In genomic region chr3:45571969-45572368, GRCh38 we compare ENCODE assay signal across 30 cellular contexts. TPM values are rescaled to one million over a fixed set of nuclear protein-coding genes. Genes with fewer than 3 reads are reported as not detected.
A peak's percentile ranks its signal among the peaks of the same experiment; 100 is the strongest.
DNase-seq lines count a peak whose midpoint lies in the region; ATAC-seq, FAIRE-seq and TF ChIP-seq lines count a peak whose summit lies in the region.
"Had no signal": no experiment of that assay in that cellular context is flagged by ENCODE, and none has a peak within 500 bp of the region (broad histone marks: within the 10 kb centered on the region; RNA-seq: fewer than 3 reads in every experiment).

No MANE protein-coding gene starts in this region.

- DNase-seq in HT-29 (ENCODE audit: low spot score) (peak; percentile 22), HepG2 (ENCODE audit: low spot score) (no peak), prostate gland (ENCODE audit: low spot score) (no peak), DMS 273 (lab: John Stamatoyannopoulos, UW; ENCODE audit: unreplicated experiment) (no peak)
- no peak for DNase-seq in activated T-helper 2 cell treated with anti-CD3 and anti-CD28 coated beads, Interferon-gamma antibody, Interleukin-2, Interleukin-4, amounts not matched to agents 10 μg/mL and 5 μg/mL and 100 μg/mL, durations not matched to agents 14 hours and 24 hours and 36 hours (ENCODE audit: low spot score)
- no peak for DNase-seq in CD4-positive, alpha-beta T cell
- DNase-seq: activated CD4-positive, alpha-beta T cell treated with anti-CD3 and anti-CD28 coated beads for 36 hours; activated T-cell treated with anti-CD3 and anti-CD28 coated beads, Interleukin-2, amount 50 U/mL, for 24 hours; COR-L47; effector CD8-positive, alpha-beta T cell; GDM1; glutamatergic neuron; NCI-H1048; NCI-H1694; NCI-H2171 treated with DMSO at 0.1 percent for 48 hours; NCI-H524; NK-92 treated with Interleukin-12 subunit alpha and Interleukin-12 subunit beta, amount 100 ng/mL, for 24 hours; posterior cingulate gyrus; SJCRH30; stimulated activated naive CD8-positive, alpha-beta T cell treated with anti-CD3 and anti-CD28 coated beads, Interleukin-15, Interleukin-2, amounts not matched to agents 100 U/mL and 50 U/mL, for 24 hours had no signal

- TF ChIP-seq CTCF in KMS-11 (conservative IDR thresholded peaks at IDR 0.05; ENCODE audit: low read depth, low read length) (no peak), HepG2 (CRISPR knock-in tag; IDR thresholded peaks at IDR 0.05) (no peak), prostate gland (IDR thresholded peaks at IDR 0.05) (no peak)
- TF ChIP-seq CTCF in CD4-positive, alpha-beta T cell (IDR thresholded peaks at IDR 0.05): no peak

- no peak overlapping the region for H3K4me3 Mint-ChIP-seq in activated T-helper 2 cell treated with anti-CD3 and anti-CD28 coated beads, Interferon-gamma antibody, Interleukin-2, Interleukin-4, amounts not matched to agents 10 μg/mL and 5 μg/mL and 100 μg/mL, durations not matched to agents 14 hours and 24 hours and 36 hours (ENCODE audit: low read depth)
- H3K4me3 Mint-ChIP-seq in CD4-positive, alpha-beta T cell: no peak overlapping the region
- H3K4me3 Mint-ChIP-seq: activated CD4-positive, alpha-beta T cell treated with anti-CD3 and anti-CD28 coated beads for 36 hours; activated T-cell treated with anti-CD3 and anti-CD28 coated beads, Interleukin-2, amount 50 U/mL, for 24 hours; brain; neural crest cell had no signal

- H3K79me2 ChIP-seq in KMS-11 (ENCODE audit: insufficient read depth, low read depth) (no peaks in the 10 kb centered on the region), HepG2 (ENCODE audit: insufficient read depth, low read length) (no peaks in the 10 kb centered on the region)

- H3K4me1 ChIP-seq in KMS-11 (ENCODE audit: low read depth, poor library complexity, severe bottlenecking): peaks cover 96% of the 10 kb centered on the region
- H3K4me1 ChIP-seq in HepG2 (ENCODE audit: insufficient read depth, low read length): peaks cover 15% of the 10 kb centered on the region; the same call in 1 of the 2 replicates
- no peaks in the 10 kb centered on the region for H3K4me1 ChIP-seq in prostate gland (replicated peaks)
- H3K4me1 ChIP-seq: Peyer's patch, vagina had no signal

- no peak overlapping the region; the same call in 1 of the 2 replicates for H3K27ac ChIP-seq in KMS-11
- no peak overlapping the region for H3K27ac ChIP-seq in HepG2 (ENCODE audit: extremely low read length, insufficient read depth, low read length)
- no peak overlapping the region for H3K27ac ChIP-seq in prostate gland
- no peak overlapping the region for H3K27ac ChIP-seq in CD4-positive, alpha-beta T cell (ENCODE audit: low read depth, low read length)
- H3K27ac ChIP-seq: BLaER1 treated with 17β-estradiol and CSF1 and Interleukin-3, amounts not matched to agents 10 nM and 100 nM; Peyer's patch; SJCRH30; thoracic aorta; vagina had no signal

- H3K9me3 Mint-ChIP-seq in activated T-helper 2 cell treated with anti-CD3 and anti-CD28 coated beads, Interferon-gamma antibody, Interleukin-2, Interleukin-4, amounts not matched to agents 10 μg/mL and 5 μg/mL and 100 μg/mL, durations not matched to agents 14 hours and 24 hours and 36 hours: no peaks in the 10 kb centered on the region
- no peaks in the 10 kb centered on the region for H3K9me3 Mint-ChIP-seq in CD4-positive, alpha-beta T cell
- H3K9me3 Mint-ChIP-seq: activated T-cell treated with anti-CD3 and anti-CD28 coated beads, Interleukin-2, amount 50 U/mL, for 24 hours had no signal

- no peak for FAIRE-seq in HepG2 (lab: Jason Lieb, UNC)
- FAIRE-seq: colon, islet of Langerhans had no signal

- intact Hi-C loops in activated T-helper 2 cell treated with anti-CD3 and anti-CD28 coated beads, Interferon-gamma antibody, Interleukin-2, Interleukin-4, amounts not matched to agents 10 μg/mL and 5 μg/mL and 100 μg/mL, durations not matched to agents 14 hours and 24 hours and 36 hours (cut with micrococcal nuclease): loop anchor here (1.0 kb wide), 1 partner anchor 21 kb away; no protein-coding TSS in a partner anchor
- intact Hi-C loops in HepG2 (cut with micrococcal nuclease; ENCODE audit: unreplicated experiment) (no loop called here), prostate gland (cut with DNase I) (no loop called here)
- intact Hi-C loops in CD4-positive, alpha-beta T cell (cut with DNase I, micrococcal nuclease): no loop called here

- H3K27ac Mint-ChIP-seq in activated T-helper 2 cell treated with anti-CD3 and anti-CD28 coated beads, Interferon-gamma antibody, Interleukin-2, Interleukin-4, amounts not matched to agents 10 μg/mL and 5 μg/mL and 100 μg/mL, durations not matched to agents 14 hours and 24 hours and 36 hours: peak overlapping the region; percentile 26
- H3K27ac Mint-ChIP-seq in CD4-positive, alpha-beta T cell: no peak overlapping the region
- H3K27ac Mint-ChIP-seq: activated CD4-positive, alpha-beta T cell treated with anti-CD3 and anti-CD28 coated beads for 36 hours; activated T-cell treated with anti-CD3 and anti-CD28 coated beads, Interleukin-2, amount 50 U/mL, for 24 hours had no signal

- POLR2A ChIA-PET in HepG2 (lab: Yijun Ruan, JAX): no interaction called here
- POLR2A ChIA-PET in CD4-positive, alpha-beta T cell (lab: Charles Lee): no interaction called here

- H2AFZ ChIP-seq in KMS-11 (ENCODE audit: low read depth): no peak overlapping the region
- no peak overlapping the region for H2AFZ ChIP-seq in HepG2 (ENCODE audit: low read length)

- CTCF ChIA-PET in HepG2 (lab: Yijun Ruan, JAX; ENCODE audit: low intra/inter-chr PET ratio, low total read pairs): no interaction called here
- CTCF ChIA-PET in CD4-positive, alpha-beta T cell (lab: Charles Lee): no interaction called here

- in situ Hi-C loops in HepG2 (cut with HindIII; ENCODE audit: extremely low pct_ligation_motif_present, low pct_unique_long_range_greater_than_20kb): no loop called here

- WGBS in HepG2 (ENCODE audit: low lambda C conversion rate): 16% methylated on average over 6 of the region's 6 CpGs
- 66% methylated on average over 6 of the region's 6 CpGs for WGBS in prostate gland

- no peak for TF ChIP-seq EP300 in HepG2 (IDR thresholded peaks at IDR 0.05; ENCODE audit: low read depth in 2 of 2, low read length in 2 of 2)
- TF ChIP-seq EP300 in HepG2 (CRISPR knock-in tag; IDR thresholded peaks at IDR 0.05; ENCODE audit: borderline replicate concordance): no peak

- H3K27me3 ChIP-seq in KMS-11 (ENCODE audit: insufficient read depth, low read depth) (no peaks in the 10 kb centered on the region), HepG2 (ENCODE audit: control insufficient read depth in 1 of 2, insufficient read depth in 2 of 2, low read length in 2 of 2) (no peaks in the 10 kb centered on the region), prostate gland (replicated peaks; ENCODE audit: insufficient read depth) (no peaks in the 10 kb centered on the region)
- H3K27me3 ChIP-seq in CD4-positive, alpha-beta T cell (ENCODE audit: control insufficient read depth, insufficient read depth, low read length): no peaks in the 10 kb centered on the region
- H3K27me3 ChIP-seq: BLaER1 treated with 17β-estradiol and CSF1 and Interleukin-3, amounts not matched to agents 10 nM and 100 nM; Peyer's patch; SJCRH30; vagina had no signal

- TF ChIP-seq POLR2A in HepG2 (IDR thresholded peaks at IDR 0.05; ENCODE audit: insufficient read depth in 1 of 2, low read depth in 2 of 2, low read length in 2 of 2) (no peak), prostate gland (IDR thresholded peaks at IDR 0.05) (no peak)

- no peak for TF ChIP-seq RAD21 in HepG2 (CRISPR knock-in tag; IDR thresholded peaks at IDR 0.05)

- H3K4me3 ChIP-seq in KMS-11 (IDR thresholded peaks at IDR 0.05; ENCODE audit: insufficient read depth, low read depth, low read length): no peak overlapping the region
- no peak overlapping the region for H3K4me3 ChIP-seq in HepG2 (replicated peaks in 1 of 3; ENCODE audit: insufficient read depth in 1 of 3, low read depth in 2 of 3, low read length in 3 of 3)
- no peak overlapping the region for H3K4me3 ChIP-seq in prostate gland
- H3K4me3 ChIP-seq: BLaER1 treated with 17β-estradiol and CSF1 and Interleukin-3, amounts not matched to agents 10 nM and 100 nM; Peyer's patch; SJCRH30; thoracic aorta; vagina had no signal

- no peaks in the 10 kb centered on the region for H3K9me3 ChIP-seq in HepG2 (ENCODE audit: low read length)
- no peaks in the 10 kb centered on the region for H3K9me3 ChIP-seq in prostate gland
- H3K9me3 ChIP-seq in CD4-positive, alpha-beta T cell (ENCODE audit: control insufficient read depth, low read length): no peaks in the 10 kb centered on the region
- H3K9me3 ChIP-seq: Peyer's patch, thoracic aorta, vagina had no signal

- H3K36me3 ChIP-seq in KMS-11 (ENCODE audit: insufficient read depth) (no peaks in the 10 kb centered on the region), HepG2 (replicated peaks in 1 of 2; ENCODE audit: control insufficient read depth in 1 of 2, insufficient read depth in 2 of 2, low read length in 2 of 2) (no peaks in the 10 kb centered on the region), prostate gland (no peaks in the 10 kb centered on the region)
- H3K36me3 ChIP-seq: BLaER1 treated with 17β-estradiol and CSF1 and Interleukin-3, amounts not matched to agents 10 nM and 100 nM; Peyer's patch; SJCRH30; thoracic aorta; vagina had no signal

- H4K20me1 ChIP-seq in KMS-11 (ENCODE audit: insufficient read depth): no peaks in the 10 kb centered on the region
- H4K20me1 ChIP-seq in HepG2 (ENCODE audit: insufficient read depth, low read length): no peaks in the 10 kb centered on the region
- H4K20me1 ChIP-seq: BLaER1 treated with 17β-estradiol and CSF1 and Interleukin-3, amounts not matched to agents 10 nM and 100 nM had no signal

- H3K27me3 Mint-ChIP-seq in activated T-helper 2 cell treated with anti-CD3 and anti-CD28 coated beads, Interferon-gamma antibody, Interleukin-2, Interleukin-4, amounts not matched to agents 10 μg/mL and 5 μg/mL and 100 μg/mL, durations not matched to agents 14 hours and 24 hours and 36 hours (ENCODE audit: low read depth): peaks cover 4% of the 10 kb centered on the region
- H3K27me3 Mint-ChIP-seq in CD4-positive, alpha-beta T cell: peaks cover 5% of the 10 kb centered on the region

- H3K36me3 Mint-ChIP-seq in activated T-helper 2 cell treated with anti-CD3 and anti-CD28 coated beads, Interferon-gamma antibody, Interleukin-2, Interleukin-4, amounts not matched to agents 10 μg/mL and 5 μg/mL and 100 μg/mL, durations not matched to agents 14 hours and 24 hours and 36 hours (ENCODE audit: low read depth): no peaks in the 10 kb centered on the region
- H3K36me3 Mint-ChIP-seq in CD4-positive, alpha-beta T cell (ENCODE audit: low read depth): no peaks in the 10 kb centered on the region

- ATAC-seq in HepG2: 0 out of 3 replicates have a peak, but pooled peaks have one; percentile 30
- no peak for ATAC-seq in HG03378 (IDR thresholded peaks at IDR 0.05; ENCODE audit: unreplicated experiment)
- ATAC-seq in CD4-positive, alpha-beta T cell (ENCODE audit: poor library complexity): no peak
- ATAC-seq: activated CD4-positive, alpha-beta T cell treated with anti-CD3 and anti-CD28 coated beads for 36 hours; stimulated activated naive CD8-positive, alpha-beta T cell treated with anti-CD3 and anti-CD28 coated beads, Interleukin-15, Interleukin-2, amounts not matched to agents 100 U/mL and 50 U/mL, for 24 hours had no signal

- H3K4me1 Mint-ChIP-seq in activated T-helper 2 cell treated with anti-CD3 and anti-CD28 coated beads, Interferon-gamma antibody, Interleukin-2, Interleukin-4, amounts not matched to agents 10 μg/mL and 5 μg/mL and 100 μg/mL, durations not matched to agents 14 hours and 24 hours and 36 hours (ENCODE audit: low read depth): peaks cover 49% of the 10 kb centered on the region
- peaks cover 20% of the 10 kb centered on the region for H3K4me1 Mint-ChIP-seq in CD4-positive, alpha-beta T cell (ENCODE audit: low read depth)

- BruUV-seq in HepG2 (replicated peaks; lab: Mats Ljungman, UMichigan): no TSS peak

- no peak overlapping the region for H3K9ac ChIP-seq in KMS-11
- no peak overlapping the region for H3K9ac ChIP-seq in HepG2 (ENCODE audit: insufficient read depth, low read depth, low read length)
- H3K9ac ChIP-seq: BLaER1 treated with 17β-estradiol and CSF1 and Interleukin-3, amounts not matched to agents 10 nM and 100 nM had no signal

- H3K4me2 ChIP-seq in KMS-11 (0 out of 2 replicates have a peak overlapping the region, but pooled peaks have one; percentile 23), HepG2 (ENCODE audit: low read depth, low read length) (no peak overlapping the region)

RNA-seq across cellular contexts. Expression of gene LIMD1, which starts 22.6 kb away (rescaled TPM):
- 14.5 and 17.1 TPM in 2 replicates for total RNA-seq in HT-29 (2014; rRNA removed; shearing (Covaris generic))
- total RNA-seq in activated T-helper 2 cell treated with anti-CD3 and anti-CD28 coated beads, Interferon-gamma antibody, Interleukin-2, Interleukin-4, amounts not matched to agents 10 μg/mL and 5 μg/mL and 100 μg/mL, durations not matched to agents 14 hours and 24 hours and 36 hours: 42.3 and 43.2 TPM in 2 replicates
- 11.1 and 13.0 TPM in 2 replicates for total RNA-seq in HepG2 (2016; rRNA removed; fragmentation: Illumina TruSeq; extraction: Trizol)
- total RNA-seq in HepG2 (2016; cell fraction: cytosol; rRNA removed; fragmentation: Illumina TruSeq; extraction: Trizol; ENCODE audit: low read depth): 1.4 and 1.5 TPM in 2 replicates
- 9.8 and 12.1 TPM in 2 replicates for total RNA-seq in HepG2 (2016; cell fraction: insoluble cytoplasmic fraction; rRNA removed; fragmentation: Illumina TruSeq; extraction: Trizol)
- 5.3 and 6.4 TPM in 2 replicates for total RNA-seq in HepG2 (2016; cell fraction: membrane; rRNA removed; fragmentation: Illumina TruSeq; extraction: Trizol)
- total RNA-seq in HepG2 (2016; cell fraction: nucleus; rRNA removed; fragmentation: Illumina TruSeq; extraction: Trizol): 11.9 and 15.6 TPM in 2 replicates
- 16.4 and 18.7 TPM in 2 replicates for polyA plus RNA-seq in HepG2 (2011; rRNA removed)
- polyA plus RNA-seq in HepG2 (2011; cell fraction: cytosol; rRNA removed): 7.1 and 7.2 TPM in 2 replicates
- polyA plus RNA-seq in HepG2 (2011; cell fraction: nucleus; rRNA removed): 42.2 and 53.6 TPM in 2 replicates
- polyA plus RNA-seq in HepG2 (2012): 4.4 and 6.9 TPM in 2 replicates
- polyA plus RNA-seq in HepG2 (2016; cell fraction: cytosol; fragmentation: Illumina TruSeq; extraction: Trizol; ENCODE audit: low read depth): 0.43 and 0.62 TPM in 2 replicates
- 5.8 and 6.2 TPM in 2 replicates for polyA plus RNA-seq in HepG2 (2016; cell fraction: insoluble cytoplasmic fraction; fragmentation: Illumina TruSeq; extraction: Trizol; ENCODE audit: low read depth)
- polyA plus RNA-seq in HepG2 (2016; cell fraction: membrane; fragmentation: Illumina TruSeq; extraction: Trizol; ENCODE audit: low read depth): 1.7 TPM in 2 replicates
- polyA plus RNA-seq in HepG2 (2016; cell fraction: nucleus; fragmentation: Illumina TruSeq; extraction: Trizol; ENCODE audit: insufficient read depth, low read depth): 17.4 and 18.9 TPM in 2 replicates
- polyA minus RNA-seq in HepG2 (2011; rRNA and poly(A)+ RNA removed; ENCODE audit: low replicate concordance): 55.2 and 75.7 TPM in 2 replicates
- polyA minus RNA-seq in HepG2 (2011; cell fraction: cytosol; rRNA and poly(A)+ RNA removed): 11.3 and 16.1 TPM in 2 replicates
- 27.0 and 32.6 TPM in 2 replicates for polyA minus RNA-seq in HepG2 (2011; cell fraction: nucleus; rRNA and poly(A)+ RNA removed)
- 10 to 100 TPM; 34.2 to 40.2 TPM for total RNA-seq in prostate gland
- 10 to 100 TPM; 13.6 to 14.8 TPM for total RNA-seq in CD4-positive, alpha-beta T cell
